1 cellular context compared by ENCODE assay signal in the genomic region with DNA sequence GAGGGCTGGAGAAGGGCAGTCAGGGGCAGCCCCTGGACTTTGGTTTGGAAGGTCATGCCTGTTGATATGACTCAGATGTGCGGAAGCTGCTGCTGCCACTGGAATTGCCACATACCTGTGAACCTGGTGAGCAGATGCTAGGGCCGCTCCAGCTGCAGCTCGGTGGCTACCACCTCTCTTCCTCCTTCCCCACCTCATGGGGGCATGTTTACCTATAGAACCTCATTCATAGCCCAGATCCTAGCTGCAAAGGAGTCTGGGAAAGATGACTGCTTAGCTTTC.
A peak's percentile ranks its signal among the peaks of the same experiment; 100 is the strongest.
TF ChIP-seq lines count a peak whose summit lies in the region.

No MANE protein-coding gene starts in this region.

TF ChIP-seq in HepG2, 621 proteins besides CTCF, POLR2A, EP300 and RAD21 (continued from another document and continues in another):
- TF ChIP-seq, protein P1, sequence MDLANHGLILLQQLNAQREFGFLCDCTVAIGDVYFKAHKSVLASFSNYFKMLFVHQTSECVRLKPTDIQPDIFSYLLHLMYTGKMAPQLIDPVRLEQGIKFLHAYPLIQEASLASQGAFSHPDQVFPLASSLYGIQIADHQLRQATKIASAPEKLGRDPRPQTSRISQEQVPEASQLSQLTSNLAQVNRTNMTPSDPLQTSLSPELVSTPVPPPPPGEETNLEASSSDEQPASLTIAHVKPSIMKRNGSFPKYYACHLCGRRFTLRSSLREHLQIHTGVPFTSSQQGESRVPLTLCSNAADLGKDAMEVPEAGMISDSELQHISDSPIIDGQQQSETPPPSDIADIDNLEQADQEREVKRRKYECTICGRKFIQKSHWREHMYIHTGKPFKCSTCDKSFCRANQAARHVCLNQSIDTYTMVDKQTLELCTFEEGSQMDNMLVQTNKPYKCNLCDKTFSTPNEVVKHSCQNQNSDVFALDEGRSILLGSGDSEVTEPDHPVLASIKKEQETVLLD (CRISPR knock-in tag; IDR thresholded peaks at IDR 0.05; ENCODE audit: low read depth): no peak
- TF ChIP-seq MAFK (conservative IDR thresholded peaks at IDR 0.05 in 1 of 2, IDR thresholded peaks at IDR 0.05 in 1 of 2; ENCODE audit: low read length in 2 of 2) (no peak), ZNF747 (CRISPR knock-in tag; IDR thresholded peaks at IDR 0.05; ENCODE audit: borderline replicate concordance) (no peak), ZNF30 (CRISPR knock-in tag; IDR thresholded peaks at IDR 0.05) (no peak), ZNF782 (CRISPR knock-in tag; IDR thresholded peaks at IDR 0.05; ENCODE audit: borderline replicate concordance) (no peak), TBX2 (CRISPR knock-in tag; IDR thresholded peaks at IDR 0.05; ENCODE audit: borderline replicate concordance) (0 out of 2 replicates have a peak, but pooled peaks have one; percentile 28), ZSCAN12 (CRISPR knock-in tag; IDR thresholded peaks at IDR 0.05) (no peak), ZNF331 (CRISPR knock-in tag; IDR thresholded peaks at IDR 0.05) (0 out of 2 replicates have a peak, but pooled peaks have one; percentile 26), ZNF501 (CRISPR knock-in tag; IDR thresholded peaks at IDR 0.05) (no peak), ISX (CRISPR knock-in tag; conservative IDR thresholded peaks at IDR 0.05) (no peak), BRD4 (CRISPR knock-in tag; IDR thresholded peaks at IDR 0.05) (no peak), FIP1L1 (IDR thresholded peaks at IDR 0.05; ENCODE audit: borderline replicate concordance, insufficient read depth, low read depth, low read length) (no peak), TOE1 (CRISPR knock-in tag; IDR thresholded peaks at IDR 0.05) (no peak), PHF20 (CRISPR knock-in tag; IDR thresholded peaks at IDR 0.05) (no peak), ZNF670 (CRISPR knock-in tag; IDR thresholded peaks at IDR 0.05; ENCODE audit: borderline replicate concordance) (no peak), ZC3H13 (CRISPR knock-in tag; IDR thresholded peaks at IDR 0.05) (no peak), FOXA1 (IDR thresholded peaks at IDR 0.05) (no peak), FOXA1 (CRISPR knock-in tag; IDR thresholded peaks at IDR 0.05) (peak; percentile 43), SMAD3 (CRISPR knock-in tag; IDR thresholded peaks at IDR 0.05) (no peak), ZNF557 (CRISPR knock-in tag; IDR thresholded peaks at IDR 0.05) (no peak), ZNF292 (CRISPR knock-in tag; IDR thresholded peaks at IDR 0.05; ENCODE audit: borderline replicate concordance, low read depth) (0 out of 2 replicates have a peak, but pooled peaks have one; percentile 60), GTF3A (CRISPR knock-in tag; conservative IDR thresholded peaks at IDR 0.05) (no peak), ZNF773 (CRISPR knock-in tag; IDR thresholded peaks at IDR 0.05; ENCODE audit: borderline replicate concordance) (no peak), SNRNP70 (IDR thresholded peaks at IDR 0.05; ENCODE audit: low read depth, low read length) (no peak), FOXA3 (CRISPR knock-in tag; IDR thresholded peaks at IDR 0.05) (peak; percentile 52), ZNF660 (CRISPR knock-in tag; IDR thresholded peaks at IDR 0.05; ENCODE audit: borderline replicate concordance, low read depth) (no peak), ZNF431 (CRISPR knock-in tag; IDR thresholded peaks at IDR 0.05; ENCODE audit: borderline replicate concordance, low read depth) (no peak), BCL6 (CRISPR knock-in tag; IDR thresholded peaks at IDR 0.05) (no peak), ZMYM3 (CRISPR knock-in tag; IDR thresholded peaks at IDR 0.05) (no peak), ZNF354B (CRISPR knock-in tag; IDR thresholded peaks at IDR 0.05) (no peak)
- TF ChIP-seq, protein P2, sequence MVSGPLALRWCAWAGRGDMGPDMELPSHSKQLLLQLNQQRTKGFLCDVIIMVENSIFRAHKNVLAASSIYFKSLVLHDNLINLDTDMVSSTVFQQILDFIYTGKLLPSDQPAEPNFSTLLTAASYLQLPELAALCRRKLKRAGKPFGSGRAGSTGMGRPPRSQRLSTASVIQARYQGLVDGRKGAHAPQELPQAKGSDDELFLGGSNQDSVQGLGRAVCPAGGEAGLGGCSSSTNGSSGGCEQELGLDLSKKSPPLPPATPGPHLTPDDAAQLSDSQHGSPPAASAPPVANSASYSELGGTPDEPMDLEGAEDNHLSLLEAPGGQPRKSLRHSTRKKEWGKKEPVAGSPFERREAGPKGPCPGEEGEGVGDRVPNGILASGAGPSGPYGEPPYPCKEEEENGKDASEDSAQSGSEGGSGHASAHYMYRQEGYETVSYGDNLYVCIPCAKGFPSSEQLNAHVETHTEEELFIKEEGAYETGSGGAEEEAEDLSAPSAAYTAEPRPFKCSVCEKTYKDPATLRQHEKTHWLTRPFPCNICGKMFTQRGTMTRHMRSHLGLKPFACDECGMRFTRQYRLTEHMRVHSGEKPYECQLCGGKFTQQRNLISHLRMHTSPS (CRISPR knock-in tag; IDR thresholded peaks at IDR 0.05; ENCODE audit: low read depth): no peak
- TF ChIP-seq, protein P3, sequence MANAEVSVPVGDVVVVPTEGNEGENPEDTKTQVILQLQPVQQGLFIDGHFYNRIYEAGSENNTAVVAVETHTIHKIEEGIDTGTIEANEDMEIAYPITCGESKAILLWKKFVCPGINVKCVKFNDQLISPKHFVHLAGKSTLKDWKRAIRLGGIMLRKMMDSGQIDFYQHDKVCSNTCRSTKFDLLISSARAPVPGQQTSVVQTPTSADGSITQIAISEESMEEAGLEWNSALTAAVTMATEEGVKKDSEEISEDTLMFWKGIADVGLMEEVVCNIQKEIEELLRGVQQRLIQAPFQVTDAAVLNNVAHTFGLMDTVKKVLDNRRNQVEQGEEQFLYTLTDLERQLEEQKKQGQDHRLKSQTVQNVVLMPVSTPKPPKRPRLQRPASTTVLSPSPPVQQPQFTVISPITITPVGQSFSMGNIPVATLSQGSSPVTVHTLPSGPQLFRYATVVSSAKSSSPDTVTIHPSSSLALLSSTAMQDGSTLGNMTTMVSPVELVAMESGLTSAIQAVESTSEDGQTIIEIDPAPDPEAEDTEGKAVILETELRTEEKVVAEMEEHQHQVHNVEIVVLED (CRISPR knock-in tag; IDR thresholded peaks at IDR 0.05; ENCODE audit: borderline replicate concordance): no peak
- TF ChIP-seq, protein P4, sequence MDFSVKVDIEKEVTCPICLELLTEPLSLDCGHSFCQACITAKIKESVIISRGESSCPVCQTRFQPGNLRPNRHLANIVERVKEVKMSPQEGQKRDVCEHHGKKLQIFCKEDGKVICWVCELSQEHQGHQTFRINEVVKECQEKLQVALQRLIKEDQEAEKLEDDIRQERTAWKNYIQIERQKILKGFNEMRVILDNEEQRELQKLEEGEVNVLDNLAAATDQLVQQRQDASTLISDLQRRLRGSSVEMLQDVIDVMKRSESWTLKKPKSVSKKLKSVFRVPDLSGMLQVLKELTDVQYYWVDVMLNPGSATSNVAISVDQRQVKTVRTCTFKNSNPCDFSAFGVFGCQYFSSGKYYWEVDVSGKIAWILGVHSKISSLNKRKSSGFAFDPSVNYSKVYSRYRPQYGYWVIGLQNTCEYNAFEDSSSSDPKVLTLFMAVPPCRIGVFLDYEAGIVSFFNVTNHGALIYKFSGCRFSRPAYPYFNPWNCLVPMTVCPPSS (IDR thresholded peaks at IDR 0.05): no peak
- TF ChIP-seq, protein P5, sequence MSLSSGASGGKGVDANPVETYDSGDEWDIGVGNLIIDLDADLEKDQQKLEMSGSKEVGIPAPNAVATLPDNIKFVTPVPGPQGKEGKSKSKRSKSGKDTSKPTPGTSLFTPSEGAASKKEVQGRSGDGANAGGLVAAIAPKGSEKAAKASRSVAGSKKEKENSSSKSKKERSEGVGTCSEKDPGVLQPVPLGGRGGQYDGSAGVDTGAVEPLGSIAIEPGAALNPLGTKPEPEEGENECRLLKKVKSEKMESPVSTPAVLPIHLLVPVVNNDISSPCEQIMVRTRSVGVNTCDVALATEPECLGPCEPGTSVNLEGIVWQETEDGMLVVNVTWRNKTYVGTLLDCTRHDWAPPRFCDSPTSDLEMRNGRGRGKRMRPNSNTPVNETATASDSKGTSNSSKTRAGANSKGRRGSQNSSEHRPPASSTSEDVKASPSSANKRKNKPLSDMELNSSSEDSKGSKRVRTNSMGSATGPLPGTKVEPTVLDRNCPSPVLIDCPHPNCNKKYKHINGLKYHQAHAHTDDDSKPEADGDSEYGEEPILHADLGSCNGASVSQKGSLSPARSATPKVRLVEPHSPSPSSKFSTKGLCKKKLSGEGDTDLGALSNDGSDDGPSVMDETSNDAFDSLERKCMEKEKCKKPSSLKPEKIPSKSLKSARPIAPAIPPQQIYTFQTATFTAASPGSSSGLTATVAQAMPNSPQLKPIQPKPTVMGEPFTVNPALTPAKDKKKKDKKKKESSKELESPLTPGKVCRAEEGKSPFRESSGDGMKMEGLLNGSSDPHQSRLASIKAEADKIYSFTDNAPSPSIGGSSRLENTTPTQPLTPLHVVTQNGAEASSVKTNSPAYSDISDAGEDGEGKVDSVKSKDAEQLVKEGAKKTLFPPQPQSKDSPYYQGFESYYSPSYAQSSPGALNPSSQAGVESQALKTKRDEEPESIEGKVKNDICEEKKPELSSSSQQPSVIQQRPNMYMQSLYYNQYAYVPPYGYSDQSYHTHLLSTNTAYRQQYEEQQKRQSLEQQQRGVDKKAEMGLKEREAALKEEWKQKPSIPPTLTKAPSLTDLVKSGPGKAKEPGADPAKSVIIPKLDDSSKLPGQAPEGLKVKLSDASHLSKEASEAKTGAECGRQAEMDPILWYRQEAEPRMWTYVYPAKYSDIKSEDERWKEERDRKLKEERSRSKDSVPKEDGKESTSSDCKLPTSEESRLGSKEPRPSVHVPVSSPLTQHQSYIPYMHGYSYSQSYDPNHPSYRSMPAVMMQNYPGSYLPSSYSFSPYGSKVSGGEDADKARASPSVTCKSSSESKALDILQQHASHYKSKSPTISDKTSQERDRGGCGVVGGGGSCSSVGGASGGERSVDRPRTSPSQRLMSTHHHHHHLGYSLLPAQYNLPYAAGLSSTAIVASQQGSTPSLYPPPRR (CRISPR knock-in tag; IDR thresholded peaks at IDR 0.05; ENCODE audit: borderline replicate concordance): no peak; the same call in 1 of the 2 replicates
- TF ChIP-seq, protein P6, sequence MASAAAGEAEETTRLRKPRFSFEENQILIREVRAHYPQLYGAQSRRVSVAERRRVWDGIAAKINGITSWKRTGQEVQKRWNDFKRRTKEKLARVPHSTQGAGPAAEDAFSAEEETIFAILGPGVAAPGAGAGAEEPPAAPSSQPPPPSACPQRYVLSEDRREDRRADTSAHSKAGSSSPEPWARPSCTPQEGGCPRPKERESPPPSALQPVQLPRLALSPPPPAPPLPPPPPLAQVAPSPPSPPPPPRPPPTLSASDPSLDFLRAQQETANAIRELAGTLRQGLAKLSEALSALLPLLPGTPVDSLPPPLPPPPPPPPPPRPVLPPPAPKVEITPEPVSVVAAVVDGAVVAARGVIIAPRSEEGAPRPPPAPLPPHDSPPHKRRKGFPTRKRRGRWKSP (CRISPR knock-in tag; IDR thresholded peaks at IDR 0.05): no peak
- TF ChIP-seq, protein P7, sequence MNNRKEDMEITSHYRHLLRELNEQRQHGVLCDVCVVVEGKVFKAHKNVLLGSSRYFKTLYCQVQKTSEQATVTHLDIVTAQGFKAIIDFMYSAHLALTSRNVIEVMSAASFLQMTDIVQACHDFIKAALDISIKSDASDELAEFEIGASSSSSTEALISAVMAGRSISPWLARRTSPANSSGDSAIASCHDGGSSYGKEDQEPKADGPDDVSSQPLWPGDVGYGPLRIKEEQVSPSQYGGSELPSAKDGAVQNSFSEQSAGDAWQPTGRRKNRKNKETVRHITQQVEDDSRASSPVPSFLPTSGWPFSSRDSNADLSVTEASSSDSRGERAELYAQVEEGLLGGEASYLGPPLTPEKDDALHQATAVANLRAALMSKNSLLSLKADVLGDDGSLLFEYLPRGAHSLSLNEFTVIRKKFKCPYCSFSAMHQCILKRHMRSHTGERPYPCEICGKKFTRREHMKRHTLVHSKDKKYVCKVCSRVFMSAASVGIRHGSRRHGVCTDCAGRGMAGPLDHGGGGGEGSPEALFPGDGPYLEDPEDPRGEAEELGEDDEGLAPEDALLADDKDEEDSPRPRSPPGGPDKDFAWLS (CRISPR knock-in tag; IDR thresholded peaks at IDR 0.05; ENCODE audit: borderline replicate concordance): no peak
- TF ChIP-seq, protein P8, sequence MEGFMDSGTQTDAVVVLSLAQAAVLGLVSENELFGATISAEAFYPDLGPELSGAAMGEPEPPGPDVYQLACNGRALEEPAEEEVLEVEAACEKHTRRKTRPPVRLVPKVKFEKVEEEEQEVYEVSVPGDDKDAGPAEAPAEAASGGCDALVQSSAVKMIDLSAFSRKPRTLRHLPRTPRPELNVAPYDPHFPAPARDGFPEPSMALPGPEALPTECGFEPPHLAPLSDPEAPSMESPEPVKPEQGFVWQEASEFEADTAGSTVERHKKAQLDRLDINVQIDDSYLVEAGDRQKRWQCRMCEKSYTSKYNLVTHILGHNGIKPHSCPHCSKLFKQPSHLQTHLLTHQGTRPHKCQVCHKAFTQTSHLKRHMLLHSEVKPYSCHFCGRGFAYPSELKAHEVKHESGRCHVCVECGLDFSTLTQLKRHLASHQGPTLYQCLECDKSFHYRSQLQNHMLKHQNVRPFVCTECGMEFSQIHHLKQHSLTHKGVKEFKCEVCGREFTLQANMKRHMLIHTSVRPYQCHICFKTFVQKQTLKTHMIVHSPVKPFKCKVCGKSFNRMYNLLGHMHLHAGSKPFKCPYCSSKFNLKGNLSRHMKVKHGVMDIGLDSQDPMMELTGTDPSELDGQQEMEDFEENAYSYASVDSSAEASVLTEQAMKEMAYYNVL (CRISPR knock-in tag; IDR thresholded peaks at IDR 0.05; ENCODE audit: borderline replicate concordance): 0 out of 2 replicates have a peak, but pooled peaks have one; percentile 42
- TF ChIP-seq, protein P9, sequence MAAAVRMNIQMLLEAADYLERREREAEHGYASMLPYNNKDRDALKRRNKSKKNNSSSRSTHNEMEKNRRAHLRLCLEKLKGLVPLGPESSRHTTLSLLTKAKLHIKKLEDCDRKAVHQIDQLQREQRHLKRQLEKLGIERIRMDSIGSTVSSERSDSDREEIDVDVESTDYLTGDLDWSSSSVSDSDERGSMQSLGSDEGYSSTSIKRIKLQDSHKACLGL (CRISPR knock-in tag; IDR thresholded peaks at IDR 0.05): no peak
- TF ChIP-seq, protein P10, sequence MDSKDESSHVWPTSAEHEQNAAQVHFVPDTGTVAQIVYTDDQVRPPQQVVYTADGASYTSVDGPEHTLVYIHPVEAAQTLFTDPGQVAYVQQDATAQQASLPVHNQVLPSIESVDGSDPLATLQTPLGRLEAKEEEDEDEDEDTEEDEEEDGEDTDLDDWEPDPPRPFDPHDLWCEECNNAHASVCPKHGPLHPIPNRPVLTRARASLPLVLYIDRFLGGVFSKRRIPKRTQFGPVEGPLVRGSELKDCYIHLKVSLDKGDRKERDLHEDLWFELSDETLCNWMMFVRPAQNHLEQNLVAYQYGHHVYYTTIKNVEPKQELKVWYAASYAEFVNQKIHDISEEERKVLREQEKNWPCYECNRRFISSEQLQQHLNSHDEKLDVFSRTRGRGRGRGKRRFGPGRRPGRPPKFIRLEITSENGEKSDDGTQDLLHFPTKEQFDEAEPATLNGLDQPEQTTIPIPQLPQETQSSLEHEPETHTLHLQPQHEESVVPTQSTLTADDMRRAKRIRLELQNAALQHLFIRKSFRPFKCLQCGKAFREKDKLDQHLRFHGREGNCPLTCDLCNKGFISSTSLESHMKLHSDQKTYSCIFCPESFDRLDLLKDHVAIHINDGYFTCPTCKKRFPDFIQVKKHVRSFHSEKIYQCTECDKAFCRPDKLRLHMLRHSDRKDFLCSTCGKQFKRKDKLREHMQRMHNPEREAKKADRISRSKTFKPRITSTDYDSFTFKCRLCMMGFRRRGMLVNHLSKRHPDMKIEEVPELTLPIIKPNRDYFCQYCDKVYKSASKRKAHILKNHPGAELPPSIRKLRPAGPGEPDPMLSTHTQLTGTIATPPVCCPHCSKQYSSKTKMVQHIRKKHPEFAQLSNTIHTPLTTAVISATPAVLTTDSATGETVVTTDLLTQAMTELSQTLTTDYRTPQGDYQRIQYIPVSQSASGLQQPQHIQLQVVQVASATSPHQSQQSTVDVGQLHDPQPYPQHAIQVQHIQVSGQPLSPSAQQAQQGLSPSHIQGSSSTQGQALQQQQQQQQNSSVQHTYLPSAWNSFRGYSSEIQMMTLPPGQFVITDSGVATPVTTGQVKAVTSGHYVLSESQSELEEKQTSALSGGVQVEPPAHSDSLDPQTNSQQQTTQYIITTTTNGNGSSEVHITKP (CRISPR knock-in tag; IDR thresholded peaks at IDR 0.05; ENCODE audit: low read depth): no peak
